16 cellular contexts compared by ENCODE assay signal in genomic region chr18:24000613-24001490, GRCh38. TPM values are rescaled to one million over a fixed set of nuclear protein-coding genes. Genes with fewer than 3 reads are reported as not detected.
DNase-seq lines count a peak whose midpoint lies in the region; ATAC-seq lines count a peak whose summit lies in the region.
"Had no signal": no experiment of that assay in that cellular context is flagged by ENCODE, and none has a peak within 500 bp of the region (broad histone marks: within the 10 kb centered on the region; RNA-seq: fewer than 3 reads in every experiment).

No MANE protein-coding gene starts in this region.

- no peak overlapping the region for H3K23ac ChIP-seq in mesenchymal stem cell (ENCODE audit: low read length in 2 of 2)

- peak; percentile 61 for DNase-seq in activated CD8-positive, alpha-beta memory T cell treated with anti-CD3 and anti-CD28 coated beads, Interleukin-2, amount 10 ng/mL, durations not matched to agents 7 days and 5 days
- no peak for DNase-seq in activated CD8-positive, alpha-beta memory T cell treated with anti-CD3 and anti-CD28 coated beads, Interleukin-2, amount 50 U/mL, for 4 hours
- DNase-seq in activated naive CD8-positive, alpha-beta T cell treated with anti-CD3 and anti-CD28 coated beads, Interleukin-2, amount 50 U/mL, for 24 hours = no peak
- DNase-seq in mesenchymal stem cell (no peak), left ventricle myocardium superior (no peak), AG20443 (ENCODE audit: low spot score) (no peak)
- DNase-seq: heart left ventricle, NCI-H2081, NCI-H524, PC-3 had no signal

- no peak overlapping the region for H3K4me2 ChIP-seq in mesenchymal stem cell (ENCODE audit: low read length, poor library complexity, severe bottlenecking)
- H3K4me2 ChIP-seq: smooth muscle cell had no signal

- no peaks in the 10 kb centered on the region for H3K27me3 Mint-ChIP-seq in activated CD8-positive, alpha-beta memory T cell treated with anti-CD3 and anti-CD28 coated beads, Interleukin-2, amount 10 ng/mL, durations not matched to agents 7 days and 5 days
- H3K27me3 Mint-ChIP-seq in activated naive CD8-positive, alpha-beta T cell treated with anti-CD3 and anti-CD28 coated beads, Interleukin-2, amount 50 U/mL, for 24 hours = no peaks in the 10 kb centered on the region

- H2AFZ ChIP-seq in mesenchymal stem cell (ENCODE audit: low read depth, low read length) = no peak overlapping the region
- H2AFZ ChIP-seq: parathyroid adenoma had no signal

- H3K36me3 Mint-ChIP-seq in activated CD8-positive, alpha-beta memory T cell treated with anti-CD3 and anti-CD28 coated beads, Interleukin-2, amount 10 ng/mL, durations not matched to agents 7 days and 5 days = peaks cover 6% of the 10 kb centered on the region
- no peaks in the 10 kb centered on the region for H3K36me3 Mint-ChIP-seq in activated naive CD8-positive, alpha-beta T cell treated with anti-CD3 and anti-CD28 coated beads, Interleukin-2, amount 50 U/mL, for 24 hours (ENCODE audit: low read depth)

- H3K79me1 ChIP-seq in mesenchymal stem cell (replicated peaks; ENCODE audit: low read length, poor library complexity, severe bottlenecking) = no peaks in the 10 kb centered on the region

- H3K27ac ChIP-seq in skin epidermis = peak overlapping the region in 13 of 21 experiments; percentile 1 to 88 (median 50)
- no peak overlapping the region for H3K27ac ChIP-seq in mesenchymal stem cell (ENCODE audit: low read length, poor library complexity, severe bottlenecking)
- H3K27ac ChIP-seq: ascending aorta, parathyroid adenoma had no signal

- no peaks in the 10 kb centered on the region for H3K9me3 ChIP-seq in mesenchymal stem cell (ENCODE audit: control insufficient read depth, low read length)
- H3K9me3 ChIP-seq: ascending aorta, heart left ventricle had no signal

- no peak overlapping the region for H2BK120ac ChIP-seq in mesenchymal stem cell (ENCODE audit: low read depth, low read length)

- CTCF ChIA-PET in activated CD8-positive, alpha-beta memory T cell treated with anti-CD3 and anti-CD28 coated beads, Interleukin-2, amount 10 ng/mL, durations not matched to agents 7 days and 5 days (lab: Charles Lee) = interaction anchor here (0.6 to 1.6 kb wide), 2 partner anchors 8 to 10 kb away, joined by 3 to 9 read pairs; no protein-coding TSS in a partner anchor

- no peak overlapping the region for H2BK15ac ChIP-seq in mesenchymal stem cell (ENCODE audit: low read depth, poor library complexity, severe bottlenecking)

- H2BK12ac ChIP-seq in mesenchymal stem cell (ENCODE audit: low read length in 2 of 2) = no peak overlapping the region

- peak overlapping the region in 1 of 2 experiments; percentile 66 for H3K18ac ChIP-seq in mesenchymal stem cell (ENCODE audit: low read depth in 1 of 2, low read length in 2 of 2)

- no peak overlapping the region for H3K14ac ChIP-seq in mesenchymal stem cell (ENCODE audit: low read length in 2 of 2)

- H3K4me1 ChIP-seq in mesenchymal stem cell (ENCODE audit: control insufficient read depth, insufficient read depth, low read depth, low read length) = no peaks in the 10 kb centered on the region
- H3K4me1 ChIP-seq: ascending aorta, parathyroid adenoma had no signal

- no peak overlapping the region for H3K4ac ChIP-seq in mesenchymal stem cell (ENCODE audit: low read depth in 1 of 2, low read length in 2 of 2)

- no peak overlapping the region for H3K9ac ChIP-seq in mesenchymal stem cell (ENCODE audit: low read length)
- H3K9ac ChIP-seq: parathyroid adenoma had no signal

- ATAC-seq in activated CD8-positive, alpha-beta memory T cell treated with anti-CD3 and anti-CD28 coated beads, Interleukin-2, amount 10 ng/mL, durations not matched to agents 7 days and 5 days = peak; percentile 78
- ATAC-seq in GM21576 (IDR thresholded peaks at IDR 0.05; ENCODE audit: unreplicated experiment) (peak; percentile 39), left ventricle myocardium superior (no peak)
- ATAC-seq in activated naive CD8-positive, alpha-beta T cell treated with anti-CD3 and anti-CD28 coated beads, Interleukin-2, amount 50 U/mL, for 24 hours = peak; percentile 31
- ATAC-seq: heart left ventricle, PC-3 had no signal

- peaks cover 0 to 9% of the 10 kb centered on the region in 2 experiments for H3K27me3 ChIP-seq in mesenchymal stem cell (ENCODE audit: control insufficient read depth in 1 of 2, insufficient read depth in 1 of 2, low read length in 2 of 2)
- H3K27me3 ChIP-seq: ascending aorta, heart left ventricle had no signal

- H3K4me3 Mint-ChIP-seq in activated CD8-positive, alpha-beta memory T cell treated with anti-CD3 and anti-CD28 coated beads, Interleukin-2, amount 10 ng/mL, durations not matched to agents 7 days and 5 days = peak overlapping the region; percentile 58
- H3K4me3 Mint-ChIP-seq in activated naive CD8-positive, alpha-beta T cell treated with anti-CD3 and anti-CD28 coated beads, Interleukin-2, amount 50 U/mL, for 24 hours = peak overlapping the region; percentile 39
- H3K4me3 Mint-ChIP-seq: dendritic cell treated with granulocyte-macrophage colony-stimulating factor and Interleukin-4, amounts not matched to agents 40 ng/mL and 50 ng/mL, for 4 days had no signal

- no peak overlapping the region for H4K8ac ChIP-seq in mesenchymal stem cell (ENCODE audit: low read length)

- H3K4me3 ChIP-seq in skin epidermis (no peak overlapping the region), mesenchymal stem cell (ENCODE audit: insufficient read depth in 1 of 2, low read depth in 1 of 2, low read length in 2 of 2) (no peak overlapping the region)
- H3K4me3 ChIP-seq: ascending aorta, heart left ventricle, smooth muscle cell had no signal

- intact Hi-C loops in left ventricle myocardium superior (cut with micrococcal nuclease) = no loop called here

- H2AK5ac ChIP-seq in mesenchymal stem cell (ENCODE audit: low read length, severe bottlenecking) = no peak overlapping the region

- H3K4me1 Mint-ChIP-seq in activated CD8-positive, alpha-beta memory T cell treated with anti-CD3 and anti-CD28 coated beads, Interleukin-2, amount 10 ng/mL, durations not matched to agents 7 days and 5 days = peaks cover 61% of the 10 kb centered on the region
- peaks cover 42% of the 10 kb centered on the region for H3K4me1 Mint-ChIP-seq in activated naive CD8-positive, alpha-beta T cell treated with anti-CD3 and anti-CD28 coated beads, Interleukin-2, amount 50 U/mL, for 24 hours

- no peaks in the 10 kb centered on the region for H3K9me3 Mint-ChIP-seq in activated CD8-positive, alpha-beta memory T cell treated with anti-CD3 and anti-CD28 coated beads, Interleukin-2, amount 10 ng/mL, durations not matched to agents 7 days and 5 days (ENCODE audit: low read depth)
- no peaks in the 10 kb centered on the region for H3K9me3 Mint-ChIP-seq in activated naive CD8-positive, alpha-beta T cell treated with anti-CD3 and anti-CD28 coated beads, Interleukin-2, amount 50 U/mL, for 24 hours
- H3K9me3 Mint-ChIP-seq: dendritic cell treated with granulocyte-macrophage colony-stimulating factor and Interleukin-4, amounts not matched to agents 40 ng/mL and 50 ng/mL, for 4 days had no signal

- WGBS in mesenchymal stem cell = 91% methylated on average over 8 of the region's 8 CpGs

- H3K27ac Mint-ChIP-seq in activated CD8-positive, alpha-beta memory T cell treated with anti-CD3 and anti-CD28 coated beads, Interleukin-2, amount 10 ng/mL, durations not matched to agents 7 days and 5 days = peak overlapping the region; percentile 90
- peak overlapping the region; percentile 87 for H3K27ac Mint-ChIP-seq in activated naive CD8-positive, alpha-beta T cell treated with anti-CD3 and anti-CD28 coated beads, Interleukin-2, amount 50 U/mL, for 24 hours
- H3K27ac Mint-ChIP-seq: dendritic cell treated with granulocyte-macrophage colony-stimulating factor and Interleukin-4, amounts not matched to agents 40 ng/mL and 50 ng/mL, for 4 days had no signal

- no peak overlapping the region for H4K91ac ChIP-seq in mesenchymal stem cell (ENCODE audit: low read length)

- no peak overlapping the region for H2BK5ac ChIP-seq in mesenchymal stem cell (ENCODE audit: low read depth, low read length, poor library complexity, severe bottlenecking)

- H3K36me3 ChIP-seq in mesenchymal stem cell (ENCODE audit: control insufficient read depth in 1 of 2, insufficient read depth in 2 of 2, low read depth in 1 of 2, low read length in 2 of 2) = no peaks in the 10 kb centered on the region
- H3K36me3 ChIP-seq: ascending aorta, heart left ventricle had no signal

RNA-seq across cellular contexts. Expression of gene TTC39C, which starts 13.7 kb away (rescaled TPM):
- 10 to 100 TPM; 59.0 to 69.7 TPM for total RNA-seq in activated CD8-positive, alpha-beta memory T cell treated with anti-CD3 and anti-CD28 coated beads, Interleukin-2, amount 10 ng/mL, durations not matched to agents 7 days and 5 days
- polyA plus RNA-seq in mesenchymal stem cell (2013, experiment 1 of 2) = 2.9 TPM
- 3.6 TPM for polyA plus RNA-seq in mesenchymal stem cell (2013, experiment 2 of 2)
- total RNA-seq in left ventricle myocardium superior = 4.1 TPM

Comparison
In these comparisons a context has a peak if more than half of its experiments do, and no peak if none do; other contexts are left out.
1. RNA of gene TTC39C, which starts 13.7 kb away (total RNA-seq): 59.0 to 69.7 TPM in activated CD8-positive, alpha-beta memory T cell treated with anti-CD3 and anti-CD28 coated beads, Interleukin-2, amount 10 ng/mL, durations not matched to agents 7 days and 5 days; 4.1 TPM in left ventricle myocardium superior (single experiment); every median in the first group is over 10 times any median in the second.